In genomic region chr1:174023438-174023837, GRCh38 we compare ENCODE assay signal across 2 cellular contexts.
TF ChIP-seq lines count a peak whose summit lies in the region.

No MANE protein-coding gene starts in this region.

TF ChIP-seq in A549, 52 proteins besides CTCF, POLR2A, EP300 and RAD21:
- TF ChIP-seq NFE2L2 (conservative IDR thresholded peaks at IDR 0.05; ENCODE audit: low read length) (no peak), JUN (IDR thresholded peaks at IDR 0.05) (no peak), HOXB13 (CRISPR knock-in tag; IDR thresholded peaks at IDR 0.05; ENCODE audit: low read depth) (no peak), ZFP36 (IDR thresholded peaks at IDR 0.05; ENCODE audit: borderline replicate concordance, partially characterized antibody) (no peak), HOXB5 (CRISPR knock-in tag; IDR thresholded peaks at IDR 0.05) (no peak)

TF ChIP-seq in endothelial cell of umbilical vein, 7 proteins besides CTCF, POLR2A, EP300 and RAD21:
- TF ChIP-seq FOS (IDR thresholded peaks at IDR 0.05; ENCODE audit: borderline replicate concordance, insufficient read depth, low read length): no peak
- no peak for TF ChIP-seq MYC (IDR thresholded peaks at IDR 0.05; ENCODE audit: low read depth, low read length)
- no peak for TF ChIP-seq JUN (IDR thresholded peaks at IDR 0.05; ENCODE audit: borderline replicate concordance, insufficient read depth, insufficient read length, low read depth)
- no peak for TF ChIP-seq EZH2 (IDR thresholded peaks at IDR 0.05; ENCODE audit: borderline replicate concordance, low read depth, low read length, severe bottlenecking)
- TF ChIP-seq MAX (IDR thresholded peaks at IDR 0.05; ENCODE audit: insufficient read depth, insufficient read length): no peak
- TF ChIP-seq POLR2AphosphoS5 (IDR thresholded peaks at IDR 0.05; ENCODE audit: insufficient read depth, low read depth, low read length): no peak
- TF ChIP-seq GATA2 (IDR thresholded peaks at IDR 0.05; ENCODE audit: insufficient read depth, insufficient read length, low read depth, low read length): no peak
TF ChIP-seq in endothelial cell of umbilical vein: peak in this region for 0.
